Comparison of ENCODE assay signal across 8 cellular contexts in the genomic region with DNA sequence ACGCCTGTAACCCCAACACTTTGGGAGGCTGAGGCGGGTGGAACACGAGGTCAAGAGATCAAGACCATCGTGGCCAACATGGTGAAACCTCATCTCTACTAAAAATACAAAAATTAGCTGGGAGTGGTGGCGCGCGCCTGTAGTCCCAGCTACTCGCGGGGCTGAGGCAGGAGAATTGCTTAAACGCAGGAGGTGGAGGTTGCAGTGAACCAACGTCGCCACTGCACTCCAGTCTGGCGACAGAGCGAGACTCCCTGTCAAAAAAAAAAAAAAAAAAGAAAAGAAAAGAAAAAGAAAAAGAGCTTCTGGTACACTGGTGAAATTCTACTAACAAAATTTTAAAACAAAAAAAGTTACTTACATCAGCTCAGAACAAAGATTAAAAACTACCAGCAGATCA. TPM values are rescaled to one million over a fixed set of nuclear protein-coding genes. Genes with fewer than 3 reads are reported as not detected.
DNase-seq lines count a peak whose midpoint lies in the region; ATAC-seq and TF ChIP-seq lines count a peak whose summit lies in the region.
"Not testable (repeated sequence)": the region's sequence is repeated elsewhere in the genome, so short reads cannot be mapped to it uniquely, and the experiment has no call there.

No MANE protein-coding gene starts in this region.

- ATAC-seq in CD8-positive, alpha-beta T cell; T-cell (replicated peaks in 1 of 4): not testable (repeated sequence)

- POLR2A ChIA-PET in CD8-positive, alpha-beta T cell (lab: Charles Lee), result interaction anchor here (0.7 kb wide), 1 partner anchor 844 kb away, joined by 5 read pairs; no protein-coding TSS in a partner anchor
- POLR2A ChIA-PET in T-cell (lab: Charles Lee), result interaction anchor here (0.6 to 0.7 kb wide), 6 partner anchors 35 to 753 kb away, joined by 3 to 5 read pairs (median 4); no protein-coding TSS in a partner anchor

- peaks cover 20% of the 10 kb centered on the region for H3K4me1 Mint-ChIP-seq in CD8-positive, alpha-beta T cell (ENCODE audit: low read depth)
- H3K4me1 Mint-ChIP-seq in IgD-negative memory B cell (peaks cover 22 to 27% (median 25%) of the 10 kb centered on the region in 3 donors), T-cell (peaks cover 19 to 25% (median 19%) of the 10 kb centered on the region in 3 donors)

- intact Hi-C loops in CD8-positive, alpha-beta T cell (cut with DNase I, micrococcal nuclease); ovary (cut with DNase I); thyroid gland (cut with DNase I): not testable (repeated sequence)
- intact Hi-C loops in esophagus muscularis mucosa (cut with DNase I), result loop anchor here (10.0 kb wide), 1 partner anchor 51 kb away; a partner anchor contains a TSS

- peak overlapping the region; percentile 69 for H3K4me3 ChIP-seq in CD8-positive, alpha-beta T cell (ENCODE audit: low read depth, low read length)
- peak overlapping the region; percentile 85 for H3K4me3 ChIP-seq in astrocyte of the spinal cord (ENCODE audit: low read depth, low read length)
- H3K4me3 ChIP-seq in esophagus muscularis mucosa, result peak overlapping the region; percentile 74 to 99 (median 90)
- H3K4me3 ChIP-seq in ovary, result peak overlapping the region; percentile 94
- peak overlapping the region in 1 of 3 donors; percentile 77 for H3K4me3 ChIP-seq in thyroid gland (replicated peaks in 1 of 3)

- not testable (repeated sequence) for H3K27ac ChIP-seq in CD8-positive, alpha-beta T cell (ENCODE audit: low read depth, low read length)
- peak overlapping the region; percentile 96 to 99 (median 99) for H3K27ac ChIP-seq in esophagus muscularis mucosa (replicated peaks in 1 of 4)
- H3K27ac ChIP-seq in ovary, result peak overlapping the region in 1 of 2 donors; percentile 95
- H3K27ac ChIP-seq in thyroid gland, result peak overlapping the region in 1 of 3 donors; percentile 92

- peak overlapping the region; percentile 80 for H3K4me3 Mint-ChIP-seq in CD8-positive, alpha-beta T cell
- H3K4me3 Mint-ChIP-seq in IgD-negative memory B cell (peak overlapping the region; percentile 88 to 94 (median 92)), T-cell (peak overlapping the region; percentile 76 to 84 (median 77))

- not testable (repeated sequence) for DNase-seq in CD8-positive, alpha-beta T cell; T-cell; astrocyte of the spinal cord (ENCODE audit: low read depth, low spot score); esophagus muscularis mucosa (ENCODE audit: extremely low spot score)
- DNase-seq in left kidney (ENCODE audit: low read depth, low spot score), result peak; percentile 67
- DNase-seq in ovary, result peak in 3 of 5 donors; percentile 19 to 37 (median 25)
- peak; percentile 39 to 41 for DNase-seq in thyroid gland

- 58% methylated on average over 14 of the region's 14 CpGs for WGBS in esophagus muscularis mucosa
- WGBS in ovary, 3 donors, result 29 to 44% (median 32%) methylated on average over 14 of the region's 14 CpGs
- 55 to 62% methylated on average over 14 of the region's 14 CpGs for WGBS in thyroid gland, 2 donors

- not testable (repeated sequence) for H3K27me3 ChIP-seq in CD8-positive, alpha-beta T cell (ENCODE audit: insufficient read depth, low read length); esophagus muscularis mucosa; ovary; thyroid gland

- CTCF ChIA-PET in CD8-positive, alpha-beta T cell (lab: Charles Lee), result interaction anchor here (1.1 kb wide), 1 partner anchor 13 kb away, joined by 3 read pairs; no protein-coding TSS in a partner anchor
- CTCF ChIA-PET in T-cell (lab: Charles Lee), result interaction anchor here (0.6 to 0.7 kb wide), 2 partner anchors 229 to 1134 kb away, joined by 3 read pairs; no protein-coding TSS in a partner anchor

- H3K27ac Mint-ChIP-seq in CD8-positive, alpha-beta T cell, result not testable (repeated sequence)
- H3K27ac Mint-ChIP-seq in IgD-negative memory B cell (peak overlapping the region in 2 of 3 donors; percentile 90 to 93), T-cell (peak overlapping the region in 1 of 2 donors; percentile 47)

- TF ChIP-seq EP300 in esophagus muscularis mucosa (IDR thresholded peaks at IDR 0.05); ovary (IDR thresholded peaks at IDR 0.05): not testable (repeated sequence)

- in situ Hi-C loops in astrocyte of the spinal cord (cut with HindIII; ENCODE audit: low sequenced_read_pairs), result not testable (repeated sequence)

- H3K36me3 ChIP-seq in CD8-positive, alpha-beta T cell (ENCODE audit: insufficient read depth, low read length); esophagus muscularis mucosa; ovary; thyroid gland: not testable (repeated sequence)

- not testable (repeated sequence) for H3K9me3 ChIP-seq in CD8-positive, alpha-beta T cell (ENCODE audit: low read length); esophagus muscularis mucosa; ovary; thyroid gland

- H3K4me1 ChIP-seq in CD8-positive, alpha-beta T cell (ENCODE audit: insufficient read depth, low read length), result peaks cover 19% of the 10 kb centered on the region
- H3K4me1 ChIP-seq in esophagus muscularis mucosa (peaks cover 19 to 50% (median 39%) of the 10 kb centered on the region in 4 donors), thyroid gland (peaks cover 4 to 20% of the 10 kb centered on the region in 2 donors)
- H3K4me1 ChIP-seq in ovary (ENCODE audit: insufficient read depth), result not testable (repeated sequence)

- not testable (repeated sequence) for H3K9me3 Mint-ChIP-seq in CD8-positive, alpha-beta T cell; IgD-negative memory B cell; T-cell

- peaks cover 58% of the 10 kb centered on the region for H3K27me3 Mint-ChIP-seq in CD8-positive, alpha-beta T cell (ENCODE audit: low read depth)
- not testable (repeated sequence) for H3K27me3 Mint-ChIP-seq in IgD-negative memory B cell
- H3K27me3 Mint-ChIP-seq in T-cell, result peaks cover 25 to 49% of the 10 kb centered on the region in 2 donors

- TF ChIP-seq CTCF in CD8-positive, alpha-beta T cell (IDR thresholded peaks at IDR 0.05); astrocyte of the spinal cord (IDR thresholded peaks at IDR 0.05; ENCODE audit: low read depth, low read length); ovary (IDR thresholded peaks at IDR 0.05): not testable (repeated sequence)
- TF ChIP-seq CTCF in esophagus muscularis mucosa (IDR thresholded peaks at IDR 0.05) (peak in 1 of 3 experiments; percentile 35), thyroid gland (IDR thresholded peaks at IDR 0.05) (peak in 1 of 6 experiments; percentile 32)

- TF ChIP-seq POLR2A in esophagus muscularis mucosa (IDR thresholded peaks at IDR 0.05; ENCODE audit: low read depth); ovary (IDR thresholded peaks at IDR 0.05); thyroid gland (IDR thresholded peaks at IDR 0.05): not testable (repeated sequence)

- not testable (repeated sequence) for H3K36me3 Mint-ChIP-seq in CD8-positive, alpha-beta T cell; IgD-negative memory B cell; T-cell

RNA-seq across cellular contexts. Expression of a gene that starts 1.4 kb away (rescaled TPM):
- total RNA-seq in CD8-positive, alpha-beta T cell, result 1 to 10 TPM in 1 of 2 experiments, under 1 TPM in 1; 0.25 to 1.2 TPM
- polyA plus RNA-seq in IgD-negative memory B cell (4.8 TPM), ovary (10 to 100 TPM in 1 of 2 donors, 1 to 10 TPM in 1; 4.4 to 11.7 TPM)
- total RNA-seq in T-cell (1 to 10 TPM; 1.5 to 2.4 (median 2.0) TPM), esophagus muscularis mucosa (10 to 100 TPM; 32.3 to 55.2 (median 40.4) TPM), ovary (10 to 100 TPM; 14.8 to 36.7 (median 30.7) TPM), thyroid gland (10 to 100 TPM; 37.7 to 59.7 (median 41.7) TPM)

RNA-seq across cellular contexts. Expression of a gene that starts 48.3 kb away (rescaled TPM):
- 1,000 to 10,000 TPM; 1,826 to 1,914 TPM for total RNA-seq in CD8-positive, alpha-beta T cell
- 2,794 TPM for polyA plus RNA-seq in IgD-negative memory B cell
- 1,000 to 10,000 TPM; 1,327 to 1,558 (median 1,433) TPM for total RNA-seq in T-cell
- total RNA-seq in esophagus muscularis mucosa, result 1,000 to 10,000 TPM; 1,085 to 2,182 (median 1,790) TPM
- 1,000 to 10,000 TPM; 1,987 to 4,964 (median 2,752) TPM for total RNA-seq in ovary
- polyA plus RNA-seq in ovary, result 1,000 to 10,000 TPM; 3,513 to 4,311 TPM
- total RNA-seq in thyroid gland, result 1,000 to 10,000 TPM; 1,556 to 2,409 (median 1,666) TPM

Comparison
In these comparisons a context has a peak if more than half of its experiments do, and no peak if none do; other contexts are left out.
1. RNA of a gene that starts 1.4 kb away (total RNA-seq): 37.7 to 59.7 TPM in thyroid gland, 32.3 to 55.2 TPM in esophagus muscularis mucosa and 14.8 to 36.7 TPM in ovary; 1.5 to 2.4 TPM in T-cell and 0.25 to 1.2 TPM in CD8-positive, alpha-beta T cell; every median in the first group is over 4 times any median in the second.
2. Peak in every context shown above with its lines, with median percentiles within 50 percentile points of each other: H3K4me3 Mint-ChIP-seq.